ENCODE assay signal across 1 cellular context in the genomic region with DNA sequence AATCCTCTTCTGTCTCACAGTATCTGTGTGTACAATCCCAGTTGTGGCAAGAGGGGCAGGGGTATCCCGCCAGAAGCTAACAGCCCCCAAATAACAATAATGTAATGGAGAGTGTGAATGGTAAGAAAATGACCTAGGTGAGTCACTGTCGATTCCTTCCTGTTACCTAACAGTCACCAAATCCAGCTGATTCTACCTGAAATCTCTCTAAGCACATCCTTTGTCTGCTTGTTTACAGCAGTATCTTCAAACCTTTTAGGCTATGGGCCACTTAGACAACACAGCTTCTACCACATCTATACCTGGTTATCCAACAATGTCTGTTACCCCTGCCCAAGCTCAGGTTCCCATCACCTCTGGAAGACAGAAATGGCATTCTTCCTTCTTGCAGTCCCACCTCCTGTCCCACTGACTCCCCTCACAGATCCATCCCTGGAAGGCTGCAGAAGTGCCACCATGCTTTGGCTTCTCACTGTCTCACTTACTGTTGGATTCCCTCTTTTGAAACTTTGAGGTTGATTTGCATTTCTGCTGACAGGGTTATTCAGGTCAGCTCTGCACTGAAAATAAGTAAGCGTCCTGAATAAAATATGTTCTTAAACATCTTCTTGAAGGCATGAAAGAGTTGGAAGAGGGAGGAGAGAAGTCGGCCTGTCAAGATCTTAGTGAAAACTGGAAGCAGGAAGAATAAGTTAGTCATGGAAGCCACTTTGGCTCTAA.
A peak's percentile ranks its signal among the peaks of the same experiment; 100 is the strongest.
TF ChIP-seq lines count a peak whose summit lies in the region.

No MANE protein-coding gene starts in this region.

TF ChIP-seq in HepG2, 621 proteins besides CTCF, POLR2A, EP300 and RAD21:
- TF ChIP-seq MAFK (conservative IDR thresholded peaks at IDR 0.05 in 1 of 2, IDR thresholded peaks at IDR 0.05 in 1 of 2; ENCODE audit: low read length in 2 of 2) (peak; percentile 6 to 57; a peak in 2 of 4 replicates), MEIS1 (CRISPR knock-in tag; IDR thresholded peaks at IDR 0.05; ENCODE audit: borderline replicate concordance) (no peak)
